In genomic region chr19:8576273-8576993, GRCh38 we compare ENCODE assay signal across 10 cellular contexts. TPM values are rescaled to one million over a fixed set of nuclear protein-coding genes. Genes with fewer than 3 reads are reported as not detected.
DNase-seq lines count a peak whose midpoint lies in the region; ATAC-seq, FAIRE-seq and TF ChIP-seq lines count a peak whose summit lies in the region.
"Had no signal": no experiment of that assay in that cellular context is flagged by ENCODE, and none has a peak within 500 bp of the region (broad histone marks: within the 10 kb centered on the region; RNA-seq: fewer than 3 reads in every experiment).

No MANE protein-coding gene starts in this region.

- peaks cover 4% of the 10 kb centered on the region for H3K27me3 Mint-ChIP-seq in activated CD8-positive, alpha-beta T cell treated with anti-CD3 and anti-CD28 coated beads, Interleukin-2, amount 10 ng/mL, durations not matched to agents 7 days and 5 days (ENCODE audit: low read depth)

- no peak for FAIRE-seq in HepG2 (lab: Jason Lieb, UNC)
- FAIRE-seq: urothelium cell line had no signal

- CTCF ChIA-PET in HepG2 (lab: Yijun Ruan, JAX; ENCODE audit: low intra/inter-chr PET ratio, low total read pairs) = no interaction called here
- CTCF ChIA-PET in activated CD8-positive, alpha-beta T cell treated with anti-CD3 and anti-CD28 coated beads, Interleukin-2, amount 10 ng/mL, durations not matched to agents 7 days and 5 days (lab: Charles Lee) = interaction anchor here (0.7 to 7.2 kb wide), 8 partner anchors 14 to 222 kb away, joined by 3 to 104 read pairs (median 15); partner anchors contain the start of genes MARCHF2 and ZNF414

- no peak for TF ChIP-seq POLR2A in HepG2 (IDR thresholded peaks at IDR 0.05; ENCODE audit: insufficient read depth in 1 of 2, low read depth in 2 of 2, low read length in 2 of 2)

- no peak overlapping the region for H2AFZ ChIP-seq in HepG2 (ENCODE audit: low read length)

- peak overlapping the region; percentile 14 to 26 for H3K9ac ChIP-seq in liver (ENCODE audit: low read depth in 1 of 2, low read length in 2 of 2)
- no peak overlapping the region for H3K9ac ChIP-seq in HepG2 (ENCODE audit: insufficient read depth, low read depth, low read length)

- TF ChIP-seq EP300 in HepG2 (IDR thresholded peaks at IDR 0.05; ENCODE audit: low read depth in 2 of 2, low read length in 2 of 2) = no peak
- TF ChIP-seq EP300 in HepG2 (CRISPR knock-in tag; IDR thresholded peaks at IDR 0.05; ENCODE audit: borderline replicate concordance) = no peak

- no peaks in the 10 kb centered on the region for H3K27me3 ChIP-seq in liver (ENCODE audit: control insufficient read depth in 4 of 4, insufficient read depth in 4 of 4, low read length in 3 of 4)
- H3K27me3 ChIP-seq in HepG2 (ENCODE audit: control insufficient read depth in 1 of 2, insufficient read depth in 2 of 2, low read length in 2 of 2) = peaks cover 0 to 16% of the 10 kb centered on the region in 2 experiments; a peak in 3 of 5 replicates
- H3K27me3 ChIP-seq in left lung = peaks cover 0 to 8% of the 10 kb centered on the region in 2 donors

- intact Hi-C loops in HepG2 (cut with micrococcal nuclease; ENCODE audit: unreplicated experiment) = loop anchor here (10.0 kb wide), 1 partner anchor 52 kb away; no protein-coding TSS in a partner anchor
- intact Hi-C loops in left lung (cut with DNase I) = no loop called here

- H3K27ac ChIP-seq in liver (ENCODE audit: low read depth in 1 of 2, low read length in 2 of 2) (peak overlapping the region; percentile 43 to 60), HepG2 (ENCODE audit: extremely low read length, insufficient read depth, low read length) (no peak overlapping the region), left lung (peak overlapping the region; percentile 40 to 90), urinary bladder (ENCODE audit: low read depth) (no peak overlapping the region)

- H3K4me2 ChIP-seq in HepG2 (ENCODE audit: low read depth, low read length) = no peak overlapping the region

- no peaks in the 10 kb centered on the region for H4K20me1 ChIP-seq in HepG2 (ENCODE audit: insufficient read depth, low read length)

- H3K79me2 ChIP-seq in HepG2 (ENCODE audit: insufficient read depth, low read length) = no peaks in the 10 kb centered on the region

- peak overlapping the region; percentile 83 for H3K27ac Mint-ChIP-seq in activated CD8-positive, alpha-beta T cell treated with anti-CD3 and anti-CD28 coated beads, Interleukin-2, amount 10 ng/mL, durations not matched to agents 7 days and 5 days

- peaks cover 65% of the 10 kb centered on the region for H3K4me1 Mint-ChIP-seq in activated CD8-positive, alpha-beta T cell treated with anti-CD3 and anti-CD28 coated beads, Interleukin-2, amount 10 ng/mL, durations not matched to agents 7 days and 5 days (ENCODE audit: low read depth)

- H3K9me3 Mint-ChIP-seq in activated CD8-positive, alpha-beta T cell treated with anti-CD3 and anti-CD28 coated beads, Interleukin-2, amount 10 ng/mL, durations not matched to agents 7 days and 5 days (ENCODE audit: insufficient read depth) = no peaks in the 10 kb centered on the region

- ATAC-seq in HepG2 (no peak), left lung (peak; percentile 22), HG02610 (IDR thresholded peaks at IDR 0.05; ENCODE audit: unreplicated experiment) (no peak), HG03460 (IDR thresholded peaks at IDR 0.05; ENCODE audit: unreplicated experiment) (no peak)
- ATAC-seq in activated CD8-positive, alpha-beta T cell treated with anti-CD3 and anti-CD28 coated beads, Interleukin-2, amount 10 ng/mL, durations not matched to agents 7 days and 5 days = peak; percentile 40

- H3K4me3 ChIP-seq in liver (ENCODE audit: low read depth in 1 of 3, low read length in 3 of 3) = peak overlapping the region; percentile 3 to 52 (median 30)
- H3K4me3 ChIP-seq in HepG2 (replicated peaks in 1 of 3; ENCODE audit: insufficient read depth in 1 of 3, low read depth in 2 of 3, low read length in 3 of 3) = no peak overlapping the region
- peak overlapping the region; percentile 21 to 57 for H3K4me3 ChIP-seq in left lung
- H3K4me3 ChIP-seq in urinary bladder (ENCODE audit: low read depth, low read length) = peak overlapping the region; percentile 36

- H3K36me3 Mint-ChIP-seq in activated CD8-positive, alpha-beta T cell treated with anti-CD3 and anti-CD28 coated beads, Interleukin-2, amount 10 ng/mL, durations not matched to agents 7 days and 5 days (ENCODE audit: low read depth) = peaks cover 48% of the 10 kb centered on the region

- 56% methylated on average over 19 of the region's 19 CpGs for WGBS in liver
- 23% methylated on average over 16 of the region's 19 CpGs for WGBS in HepG2 (ENCODE audit: low lambda C conversion rate)
- 64% methylated on average over 19 of the region's 19 CpGs for WGBS in urinary bladder

- H3K4me1 ChIP-seq in liver (ENCODE audit: control insufficient read depth in 4 of 4, insufficient read depth in 4 of 4, low read length in 3 of 4) (peaks cover 0 to 6% (median 2%) of the 10 kb centered on the region in 4 donors), HepG2 (ENCODE audit: insufficient read depth, low read length) (peaks cover 28% of the 10 kb centered on the region), left lung (peaks cover 7 to 79% of the 10 kb centered on the region in 2 donors), urinary bladder (ENCODE audit: insufficient read depth) (no peaks in the 10 kb centered on the region)

- peak overlapping the region; percentile 89 for H3K4me3 Mint-ChIP-seq in activated CD8-positive, alpha-beta T cell treated with anti-CD3 and anti-CD28 coated beads, Interleukin-2, amount 10 ng/mL, durations not matched to agents 7 days and 5 days

- TF ChIP-seq CTCF in liver (IDR thresholded peaks at IDR 0.05; ENCODE audit: low read depth, low read length, missing input control) = no peak
- no peak for TF ChIP-seq CTCF in HepG2 (CRISPR knock-in tag; IDR thresholded peaks at IDR 0.05)
- TF ChIP-seq CTCF in left lung (IDR thresholded peaks at IDR 0.05) = no peak

- POLR2A ChIA-PET in HepG2 (lab: Yijun Ruan, JAX) = no interaction called here
- POLR2A ChIA-PET in activated CD8-positive, alpha-beta T cell treated with anti-CD3 and anti-CD28 coated beads, Interleukin-2, amount 10 ng/mL, durations not matched to agents 7 days and 5 days (lab: Charles Lee) = interaction anchor here (0.6 to 6.8 kb wide), 6 partner anchors 11 to 434 kb away, joined by 3 to 45 read pairs (median 3); partner anchors contain the start of gene ZNF414

- DNase-seq in HepG2 (ENCODE audit: low spot score) (no peak), left lung (peak in 1 of 2 donors; percentile 52), NCI-H2107 treated with DMSO at 0.1 percent for 48 hours (lab: John Stamatoyannopoulos, UW; ENCODE audit: unreplicated experiment) (no peak)
- DNase-seq in activated CD8-positive, alpha-beta T cell treated with anti-CD3 and anti-CD28 coated beads, Interleukin-2, amount 10 ng/mL, durations not matched to agents 7 days and 5 days = peak; percentile 48

- no peaks in the 10 kb centered on the region for H3K36me3 ChIP-seq in liver (ENCODE audit: control insufficient read depth in 4 of 4, insufficient read depth in 3 of 4, low read depth in 1 of 4, low read length in 3 of 4)
- no peaks in the 10 kb centered on the region for H3K36me3 ChIP-seq in HepG2 (replicated peaks in 1 of 2; ENCODE audit: control insufficient read depth in 1 of 2, insufficient read depth in 2 of 2, low read length in 2 of 2)
- H3K36me3 ChIP-seq in left lung = no peaks in the 10 kb centered on the region
- H3K36me3 ChIP-seq in urinary bladder (ENCODE audit: insufficient read depth) = no peaks in the 10 kb centered on the region

- in situ Hi-C loops in HepG2 (cut with HindIII; ENCODE audit: extremely low pct_ligation_motif_present, low pct_unique_long_range_greater_than_20kb) = no loop called here

- no TSS peak for BruUV-seq in HepG2 (replicated peaks; lab: Mats Ljungman, UMichigan)

- H3K9me3 ChIP-seq in liver (ENCODE audit: control insufficient read depth in 4 of 4, low read length in 3 of 4) = no peaks in the 10 kb centered on the region
- H3K9me3 ChIP-seq in HepG2 (ENCODE audit: low read length) = no peaks in the 10 kb centered on the region
- H3K9me3 ChIP-seq in left lung = no peaks in the 10 kb centered on the region

- TF ChIP-seq RAD21 in liver (IDR thresholded peaks at IDR 0.05) = no peak
- TF ChIP-seq RAD21 in HepG2 (CRISPR knock-in tag; IDR thresholded peaks at IDR 0.05) = no peak

RNA-seq across cellular contexts. Expression of gene MYO1F, which starts 0.8 kb away (rescaled TPM):
- total RNA-seq in liver (10 to 100 TPM; 17.9 to 20.4 TPM), HepG2 (2016; rRNA removed; fragmentation: Illumina TruSeq; extraction: Trizol) (0.09 and 0.13 TPM in 2 replicates), left lung (100 to 1,000 TPM in 1 of 2 donors, 10 to 100 TPM in 1; 42.6 to 161 TPM), urinary bladder (7.5 TPM)
- polyA plus RNA-seq in liver (1 to 10 TPM; 6.1 to 6.2 TPM), HepG2 (2011; rRNA removed) (0.13 and 0.34 TPM in 2 replicates), urinary bladder (7.7 TPM)
- 0.20 and 0.26 TPM in 2 replicates for total RNA-seq in HepG2 (2016; cell fraction: cytosol; rRNA removed; fragmentation: Illumina TruSeq; extraction: Trizol; ENCODE audit: low read depth)
- total RNA-seq in HepG2 (2016; cell fraction: insoluble cytoplasmic fraction; rRNA removed; fragmentation: Illumina TruSeq; extraction: Trizol) = 0.11 and 0.16 TPM in 2 replicates
- 0.21 and 0.80 TPM in 2 replicates for total RNA-seq in HepG2 (2016; cell fraction: membrane; rRNA removed; fragmentation: Illumina TruSeq; extraction: Trizol)
- total RNA-seq in HepG2 (2016; cell fraction: nucleus; rRNA removed; fragmentation: Illumina TruSeq; extraction: Trizol) = not detected in 2 replicates
- polyA plus RNA-seq in HepG2 (2011; cell fraction: cytosol; rRNA removed) = 0.13 and 0.30 TPM in 2 replicates
- polyA plus RNA-seq in HepG2 (2011; cell fraction: nucleus; rRNA removed) = 0.40 and 0.64 TPM in 2 replicates
- 0.42 and 1.5 TPM in 2 replicates for polyA plus RNA-seq in HepG2 (2012)
- polyA plus RNA-seq in HepG2 (2016; cell fraction: cytosol; fragmentation: Illumina TruSeq; extraction: Trizol; ENCODE audit: low read depth) = 0.25 and 0.37 TPM in 2 replicates
- 0.16 TPM in 1 of 2 replicates, not detected in the other for polyA plus RNA-seq in HepG2 (2016; cell fraction: insoluble cytoplasmic fraction; fragmentation: Illumina TruSeq; extraction: Trizol; ENCODE audit: low read depth)
- 0.32 and 0.36 TPM in 2 replicates for polyA plus RNA-seq in HepG2 (2016; cell fraction: membrane; fragmentation: Illumina TruSeq; extraction: Trizol; ENCODE audit: low read depth)
- polyA plus RNA-seq in HepG2 (2016; cell fraction: nucleus; fragmentation: Illumina TruSeq; extraction: Trizol; ENCODE audit: insufficient read depth, low read depth) = 0.17 and 0.21 TPM in 2 replicates
- polyA minus RNA-seq in HepG2 (2011; rRNA and poly(A)+ RNA removed; ENCODE audit: low replicate concordance) = 0.42 and 0.63 TPM in 2 replicates
- not detected in 2 replicates for polyA minus RNA-seq in HepG2 (2011; cell fraction: cytosol; rRNA and poly(A)+ RNA removed)
- polyA minus RNA-seq in HepG2 (2011; cell fraction: nucleus; rRNA and poly(A)+ RNA removed) = not detected in 2 replicates
- 100 to 1,000 TPM; 254 to 266 TPM for total RNA-seq in activated CD8-positive, alpha-beta T cell treated with anti-CD3 and anti-CD28 coated beads, Interleukin-2, amount 10 ng/mL, durations not matched to agents 7 days and 5 days

RNA-seq across cellular contexts. Expression of gene ADAMTS10, which starts 34.1 kb away (rescaled TPM):
- total RNA-seq in liver = 10 to 100 TPM in 1 of 2 donors, 1 to 10 TPM in 1; 4.7 to 10.1 TPM
- polyA plus RNA-seq in liver = 1 to 10 TPM; 1.2 to 2.6 TPM
- 0.49 TPM in 1 of 2 replicates, not detected in the other for total RNA-seq in HepG2 (2016; rRNA removed; fragmentation: Illumina TruSeq; extraction: Trizol)
- not detected in 2 replicates for total RNA-seq in HepG2 (2016; cell fraction: cytosol; rRNA removed; fragmentation: Illumina TruSeq; extraction: Trizol; ENCODE audit: low read depth)
- total RNA-seq in HepG2 (2016; cell fraction: insoluble cytoplasmic fraction; rRNA removed; fragmentation: Illumina TruSeq; extraction: Trizol) = 0.24 TPM in 1 of 2 replicates, not detected in the other
- not detected in 2 replicates for total RNA-seq in HepG2 (2016; cell fraction: membrane; rRNA removed; fragmentation: Illumina TruSeq; extraction: Trizol)
- 1.2 TPM in 1 of 2 replicates, not detected in the other for total RNA-seq in HepG2 (2016; cell fraction: nucleus; rRNA removed; fragmentation: Illumina TruSeq; extraction: Trizol)
- polyA plus RNA-seq in HepG2 (2011; rRNA removed) = 1.7 and 3.0 TPM in 2 replicates
- 0.46 and 0.68 TPM in 2 replicates for polyA plus RNA-seq in HepG2 (2011; cell fraction: cytosol; rRNA removed)
- polyA plus RNA-seq in HepG2 (2011; cell fraction: nucleus; rRNA removed) = 33.0 and 37.3 TPM in 2 replicates
- polyA plus RNA-seq in HepG2 (2012) = 2.1 and 3.0 TPM in 2 replicates
- not detected in 2 replicates for polyA plus RNA-seq in HepG2 (2016; cell fraction: cytosol; fragmentation: Illumina TruSeq; extraction: Trizol; ENCODE audit: low read depth)
- not detected in 2 replicates for polyA plus RNA-seq in HepG2 (2016; cell fraction: insoluble cytoplasmic fraction; fragmentation: Illumina TruSeq; extraction: Trizol; ENCODE audit: low read depth)
- not detected in 2 replicates for polyA plus RNA-seq in HepG2 (2016; cell fraction: membrane; fragmentation: Illumina TruSeq; extraction: Trizol; ENCODE audit: low read depth)
- polyA plus RNA-seq in HepG2 (2016; cell fraction: nucleus; fragmentation: Illumina TruSeq; extraction: Trizol; ENCODE audit: insufficient read depth, low read depth) = 0.67 and 1.2 TPM in 2 replicates
- polyA minus RNA-seq in HepG2 (2011; rRNA and poly(A)+ RNA removed; ENCODE audit: low replicate concordance) = 1.9 and 2.8 TPM in 2 replicates
- 0.79 TPM in 1 of 2 replicates, not detected in the other for polyA minus RNA-seq in HepG2 (2011; cell fraction: cytosol; rRNA and poly(A)+ RNA removed)
- polyA minus RNA-seq in HepG2 (2011; cell fraction: nucleus; rRNA and poly(A)+ RNA removed) = 7.1 and 8.1 TPM in 2 replicates
- total RNA-seq in activated CD8-positive, alpha-beta T cell treated with anti-CD3 and anti-CD28 coated beads, Interleukin-2, amount 10 ng/mL, durations not matched to agents 7 days and 5 days = 1 to 10 TPM; 3.6 to 4.9 TPM
- 10 to 100 TPM; 18.5 to 23.9 TPM for total RNA-seq in left lung
- 44.3 TPM for total RNA-seq in urinary bladder
- 26.4 TPM for polyA plus RNA-seq in urinary bladder

RNA-seq across cellular contexts. Expression of gene NFILZ, which starts 54.0 kb away (rescaled TPM):
- total RNA-seq in liver (not detected), HepG2 (2016; rRNA removed; fragmentation: Illumina TruSeq; extraction: Trizol) (not detected in 2 replicates), left lung (not detected), urinary bladder (not detected)
- polyA plus RNA-seq in liver (not detected), HepG2 (2011; rRNA removed) (not detected in 2 replicates), urinary bladder (not detected)
- total RNA-seq in HepG2 (2016; cell fraction: cytosol; rRNA removed; fragmentation: Illumina TruSeq; extraction: Trizol; ENCODE audit: low read depth) = not detected in 2 replicates
- not detected in 2 replicates for total RNA-seq in HepG2 (2016; cell fraction: insoluble cytoplasmic fraction; rRNA removed; fragmentation: Illumina TruSeq; extraction: Trizol)
- total RNA-seq in HepG2 (2016; cell fraction: membrane; rRNA removed; fragmentation: Illumina TruSeq; extraction: Trizol) = not detected in 2 replicates
- not detected in 2 replicates for total RNA-seq in HepG2 (2016; cell fraction: nucleus; rRNA removed; fragmentation: Illumina TruSeq; extraction: Trizol)
- not detected in 2 replicates for polyA plus RNA-seq in HepG2 (2011; cell fraction: cytosol; rRNA removed)
- polyA plus RNA-seq in HepG2 (2011; cell fraction: nucleus; rRNA removed) = not detected in 2 replicates
- polyA plus RNA-seq in HepG2 (2012) = not detected in 2 replicates
- not detected in 2 replicates for polyA plus RNA-seq in HepG2 (2016; cell fraction: cytosol; fragmentation: Illumina TruSeq; extraction: Trizol; ENCODE audit: low read depth)
- not detected in 2 replicates for polyA plus RNA-seq in HepG2 (2016; cell fraction: insoluble cytoplasmic fraction; fragmentation: Illumina TruSeq; extraction: Trizol; ENCODE audit: low read depth)
- not detected in 2 replicates for polyA plus RNA-seq in HepG2 (2016; cell fraction: membrane; fragmentation: Illumina TruSeq; extraction: Trizol; ENCODE audit: low read depth)
- not detected in 2 replicates for polyA plus RNA-seq in HepG2 (2016; cell fraction: nucleus; fragmentation: Illumina TruSeq; extraction: Trizol; ENCODE audit: insufficient read depth, low read depth)
- not detected in 2 replicates for polyA minus RNA-seq in HepG2 (2011; rRNA and poly(A)+ RNA removed; ENCODE audit: low replicate concordance)
- not detected in 2 replicates for polyA minus RNA-seq in HepG2 (2011; cell fraction: cytosol; rRNA and poly(A)+ RNA removed)
- polyA minus RNA-seq in HepG2 (2011; cell fraction: nucleus; rRNA and poly(A)+ RNA removed) = not detected in 2 replicates
- total RNA-seq in activated CD8-positive, alpha-beta T cell treated with anti-CD3 and anti-CD28 coated beads, Interleukin-2, amount 10 ng/mL, durations not matched to agents 7 days and 5 days = not detected
- total RNA-seq: M059J had no signal

Comparison
In these comparisons a context has a peak if more than half of its experiments do, and no peak if none do; other contexts are left out.
1. H3K27ac ChIP-seq: peak in liver (2 of 2) and left lung (2 of 2); none in HepG2 (single experiment) and urinary bladder (single experiment).
2. H3K4me3 ChIP-seq: peak in liver (3 of 3), left lung (2 of 2) and urinary bladder (single experiment); none in HepG2 (0 of 3).
3. ATAC-seq: peak in activated CD8-positive, alpha-beta T cell treated with anti-CD3 and anti-CD28 coated beads, Interleukin-2, amount 10 ng/mL, durations not matched to agents 7 days and 5 days (single experiment) and left lung (single experiment); none in HepG2 (single experiment), HG02610 (single experiment) and HG03460 (single experiment).